8 cellular contexts compared by ENCODE assay signal in the genomic region with DNA sequence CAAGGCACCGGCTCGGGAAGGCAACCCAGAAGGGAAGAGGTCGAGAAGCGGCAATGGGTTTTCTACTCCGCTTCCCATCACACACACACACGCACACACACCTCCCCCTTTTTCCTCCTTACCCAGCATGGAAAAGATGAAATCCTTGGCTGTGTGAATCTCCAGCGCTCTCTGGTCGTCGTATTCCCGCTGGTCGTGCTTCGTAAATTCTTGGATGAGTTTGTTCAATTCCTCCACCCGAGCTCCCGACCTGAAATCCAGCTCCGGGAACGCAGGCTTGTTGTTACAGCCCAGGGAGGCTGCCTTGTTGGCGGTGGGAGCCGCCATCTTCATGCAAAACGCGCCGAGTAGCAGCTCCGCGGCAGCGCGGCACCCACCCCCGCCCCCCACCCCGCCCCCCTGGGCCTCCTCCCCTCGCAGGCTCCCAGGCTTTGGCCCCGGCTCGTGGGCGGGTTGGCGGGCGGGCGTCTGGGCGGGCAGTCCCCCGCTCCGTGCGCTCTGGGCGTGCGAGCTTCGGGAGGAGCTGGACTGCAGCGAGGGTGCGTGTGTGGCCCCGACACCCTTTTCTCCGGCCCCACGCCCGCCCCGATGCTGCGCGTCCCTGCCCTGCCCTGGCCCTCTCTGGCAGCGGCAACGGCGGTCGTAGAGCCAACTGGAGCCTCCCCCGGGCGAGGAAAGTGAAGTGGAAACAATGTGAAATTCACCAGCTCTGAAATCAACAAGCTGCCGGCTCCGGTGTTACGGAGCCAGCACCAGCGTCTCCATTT. TPM values are rescaled to one million over a fixed set of nuclear protein-coding genes. Genes with fewer than 3 reads are reported as not detected.
A peak's percentile ranks its signal among the peaks of the same experiment; 100 is the strongest.
DNase-seq lines count a peak whose midpoint lies in the region; ATAC-seq and TF ChIP-seq lines count a peak whose summit lies in the region.

A gene with protein sequence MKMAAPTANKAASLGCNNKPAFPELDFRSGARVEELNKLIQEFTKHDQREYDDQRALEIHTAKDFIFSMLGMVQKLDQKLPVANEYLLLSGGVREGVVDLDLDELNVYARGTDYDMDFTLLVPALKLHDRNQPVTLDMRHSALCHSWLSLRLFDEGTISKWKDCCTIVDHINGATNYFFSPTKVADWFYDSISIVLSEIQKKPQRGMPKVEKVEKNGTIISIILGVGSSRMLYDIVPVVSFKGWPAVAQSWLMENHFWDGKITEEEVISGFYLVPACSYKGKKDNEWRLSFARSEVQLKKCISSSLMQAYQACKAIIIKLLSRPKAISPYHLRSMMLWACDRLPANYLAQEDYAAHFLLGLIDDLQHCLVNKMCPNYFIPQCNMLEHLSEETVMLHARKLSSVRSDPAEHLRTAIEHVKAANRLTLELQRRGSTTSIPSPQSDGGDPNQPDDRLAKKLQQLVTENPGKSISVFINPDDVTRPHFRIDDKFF (minus strand): TSS at position 349 of the 767 bp plus-strand sequence. CDS start 16 bp downstream, at position 333.

- peak within 1 kb of the TSS; percentile 88 for H3K27ac Mint-ChIP-seq in activated naive CD8-positive, alpha-beta T cell treated with anti-CD3 and anti-CD28 coated beads for 36 hours

- H3K36me3 ChIP-seq in SJCRH30, result no peaks in the 10 kb centered on the region
- H3K36me3 ChIP-seq in gastroesophageal sphincter, result no peaks in the 10 kb centered on the region
- H3K36me3 ChIP-seq in neuron (ENCODE audit: insufficient read depth, low read length), result no peaks in the 10 kb centered on the region
- no peaks in the 10 kb centered on the region for H3K36me3 ChIP-seq in thyroid gland

- peak; percentile 73 for DNase-seq in GM04504 (ENCODE audit: low read depth)
- DNase-seq in GOT3 (lab: John Stamatoyannopoulos, UW), result peak; percentile 66
- peak; percentile 78 for DNase-seq in LHCN-M2 (ENCODE audit: low read depth)
- DNase-seq in SJCRH30, result peak; percentile 85 to 86
- DNase-seq in activated naive CD8-positive, alpha-beta T cell treated with anti-CD3 and anti-CD28 coated beads for 36 hours, result peak; percentile 70
- peak; percentile 71 for DNase-seq in thyroid gland

- H3K36me3 Mint-ChIP-seq in activated naive CD8-positive, alpha-beta T cell treated with anti-CD3 and anti-CD28 coated beads for 36 hours, result peaks cover 2% of the 10 kb centered on the region

- peak within 1 kb of the TSS; percentile 82 for H3K4me3 ChIP-seq in SJCRH30
- H3K4me3 ChIP-seq in gastroesophageal sphincter, result peak within 1 kb of the TSS; percentile 59 to 81
- H3K4me3 ChIP-seq in neuron (ENCODE audit: low read length), result peak within 1 kb of the TSS; percentile 83
- H3K4me3 ChIP-seq in thyroid gland (replicated peaks in 1 of 3), result peak within 1 kb of the TSS; percentile 43 to 77 (median 69)

- H3K4me1 Mint-ChIP-seq in activated naive CD8-positive, alpha-beta T cell treated with anti-CD3 and anti-CD28 coated beads for 36 hours, result peaks cover 14% of the 10 kb centered on the region

- H3K27ac ChIP-seq in SJCRH30 (peak within 1 kb of the TSS; percentile 70), gastroesophageal sphincter (peak within 1 kb of the TSS; percentile 62 to 94 (median 89)), thyroid gland (peak within 1 kb of the TSS; percentile 82 to 91 (median 86))

- H3K9me3 Mint-ChIP-seq in activated naive CD8-positive, alpha-beta T cell treated with anti-CD3 and anti-CD28 coated beads for 36 hours, result peaks cover 2% of the 10 kb centered on the region

- H3K9me3 ChIP-seq in SJCRH30 (replicated peaks) (no peaks in the 10 kb centered on the region), gastroesophageal sphincter (no peaks in the 10 kb centered on the region), neuron (ENCODE audit: low read length) (no peaks in the 10 kb centered on the region), thyroid gland (no peaks in the 10 kb centered on the region)

- peak within 1 kb of the TSS; percentile 94 for H3K4me3 Mint-ChIP-seq in activated naive CD8-positive, alpha-beta T cell treated with anti-CD3 and anti-CD28 coated beads for 36 hours

- TF ChIP-seq POLR2A in gastroesophageal sphincter (IDR thresholded peaks at IDR 0.05), result peak; percentile 71 to 75
- peak in 1 of 2 donors; percentile 50 for TF ChIP-seq POLR2A in thyroid gland (IDR thresholded peaks at IDR 0.05)

- peaks cover 75% of the 10 kb centered on the region for H3K27me3 Mint-ChIP-seq in activated naive CD8-positive, alpha-beta T cell treated with anti-CD3 and anti-CD28 coated beads for 36 hours

- TF ChIP-seq EP300 in gastroesophageal sphincter (IDR thresholded peaks at IDR 0.05), result no peak

- 0% methylated on average over 6 to 10 of the region's 60 CpGs for WGBS in gastroesophageal sphincter (ENCODE audit: low coverage in 1 of 2), 2 donors
- WGBS in thyroid gland, 2 donors, result 0% methylated on average over 23 to 25 of the region's 60 CpGs

- intact Hi-C loops in thyroid gland (cut with DNase I), result loop anchor here (10.0 kb wide), 1 partner anchor 103 kb away; no protein-coding TSS in a partner anchor

- H3K27me3 ChIP-seq in SJCRH30 (no peaks in the 10 kb centered on the region), gastroesophageal sphincter (no peaks in the 10 kb centered on the region), neuron (ENCODE audit: insufficient read depth, low read length) (peaks cover 3% of the 10 kb centered on the region), thyroid gland (no peaks in the 10 kb centered on the region)

- ATAC-seq in gastroesophageal sphincter, result peak; percentile 90

- TF ChIP-seq CTCF in gastroesophageal sphincter (IDR thresholded peaks at IDR 0.05) (peak in 3 of 4 experiments; percentile 19 to 41 (median 34)), thyroid gland (IDR thresholded peaks at IDR 0.05) (peak in 1 of 6 experiments; percentile 11)

- peak within 1 kb of the TSS; percentile 79 for H2AFZ ChIP-seq in neuron (ENCODE audit: low read depth, low read length)

- H3K4me1 ChIP-seq in SJCRH30 (peaks cover 33% of the 10 kb centered on the region), gastroesophageal sphincter (peaks cover 2 to 64% (median 5%) of the 10 kb centered on the region in 3 donors), neuron (ENCODE audit: insufficient read depth, low read length) (peaks cover 26% of the 10 kb centered on the region), thyroid gland (peaks cover 0 to 6% of the 10 kb centered on the region in 2 donors)

RNA-seq across cellular contexts. Expression of the gene that starts here (rescaled TPM):
- total RNA-seq in LHCN-M2 (2014; rRNA removed) (10.0 and 11.0 TPM in 2 replicates), gastroesophageal sphincter (10 to 100 TPM in 1 of 4 donors, 1 to 10 TPM in 3; 7.0 to 11.5 (median 9.3) TPM), thyroid gland (1 to 10 TPM; 3.4 to 5.2 (median 3.9) TPM)
- 2.2 TPM for polyA plus RNA-seq in LHCN-M2 (2012)
- total RNA-seq in SJCRH30 (2014; rRNA removed; shearing (Covaris generic)), result 18.3 and 20.4 TPM in 2 replicates
- total RNA-seq in activated naive CD8-positive, alpha-beta T cell treated with anti-CD3 and anti-CD28 coated beads for 36 hours, result 1 to 10 TPM; 6.4 to 6.6 TPM

Comparison
In these comparisons a context has a peak if more than half of its experiments do, and no peak if none do; other contexts are left out.
1. Peak in every context shown above with its lines: DNase-seq, ATAC-seq, H3K4me3 ChIP-seq and H3K27ac ChIP-seq.